In genomic region chr3:187744169-187745151, GRCh38 we compare ENCODE assay signal across 8 cellular contexts. TPM values are rescaled to one million over a fixed set of nuclear protein-coding genes. Genes with fewer than 3 reads are reported as not detected.
A peak's percentile ranks its signal among the peaks of the same experiment; 100 is the strongest.
DNase-seq lines count a peak whose midpoint lies in the region; ATAC-seq and TF ChIP-seq lines count a peak whose summit lies in the region.

No MANE protein-coding gene starts in this region.

- H2AFZ ChIP-seq in PC-9 (peak overlapping the region; percentile 69), neuronal stem cell (ENCODE audit: low read length) (peak overlapping the region; percentile 78)

- H3K27me3 Mint-ChIP-seq in activated naive CD4-positive, alpha-beta T cell treated with anti-CD3 and anti-CD28 coated beads, Interleukin-2, amount 50 U/mL, for 24 hours: no peaks in the 10 kb centered on the region

- no peaks in the 10 kb centered on the region for H3K9me3 ChIP-seq in PC-9 (ENCODE audit: insufficient read depth, low read depth)
- H3K9me3 ChIP-seq in neuronal stem cell (replicated peaks in 1 of 2; ENCODE audit: control insufficient read depth in 2 of 2, insufficient read depth in 1 of 2, low read depth in 1 of 2, low read length in 2 of 2): no peaks in the 10 kb centered on the region
- no peaks in the 10 kb centered on the region for H3K9me3 ChIP-seq in aorta (ENCODE audit: control insufficient read depth, low read length)

- H3K36me3 ChIP-seq in PC-9 (ENCODE audit: low read depth) (peaks cover 2% of the 10 kb centered on the region; the same call in 1 of the 2 replicates), neuronal stem cell (replicated peaks in 1 of 2; ENCODE audit: control insufficient read depth in 2 of 2, insufficient read depth in 2 of 2, low read length in 2 of 2) (no peaks in the 10 kb centered on the region), aorta (ENCODE audit: control insufficient read depth in 1 of 2, insufficient read depth in 2 of 2, low read length in 1 of 2) (no peaks in the 10 kb centered on the region)

- peak overlapping the region; percentile 83 for H3K23ac ChIP-seq in neuronal stem cell (ENCODE audit: low read depth, low read length, poor library complexity)

- intact Hi-C loops in PC-9 (cut with micrococcal nuclease; ENCODE audit: unreplicated experiment): loop anchor here (1.0 to 10.0 kb wide), 15 partner anchors 211 to 1648 kb away; no protein-coding TSS in a partner anchor
- intact Hi-C loops in aorta (cut with DNase I): loop anchor here (2.0 to 10.0 kb wide), 17 partner anchors 308 to 1208 kb away; partner anchors contain the start of gene LPP (in 2 of the 2)

- no peak overlapping the region for H4K91ac ChIP-seq in neuronal stem cell (ENCODE audit: low read depth, low read length, poor library complexity)

- peak overlapping the region; percentile 100 for H3K27ac Mint-ChIP-seq in activated naive CD4-positive, alpha-beta T cell treated with anti-CD3 and anti-CD28 coated beads, Interleukin-2, amount 50 U/mL, for 24 hours

- no peaks in the 10 kb centered on the region for H3K79me1 ChIP-seq in neuronal stem cell (ENCODE audit: low read depth, low read length)

- POLR2A ChIA-PET in PC-9 (lab: Charles Lee; ENCODE audit: unreplicated experiment): interaction anchor here (0.6 to 2.5 kb wide), 10 partner anchors 211 to 1377 kb away, joined by 3 to 37 read pairs (median 3); partner anchors contain the start of gene RPL39L

- peaks cover 76% of the 10 kb centered on the region for H3K79me2 ChIP-seq in PC-9 (ENCODE audit: low read depth)

- peak overlapping the region; percentile 86 for H3K18ac ChIP-seq in neuronal stem cell (ENCODE audit: low read length)

- H3K9ac ChIP-seq in neuronal stem cell (ENCODE audit: low read depth, low read length, poor library complexity): peak overlapping the region; percentile 90

- peaks cover 21% of the 10 kb centered on the region; the same call in 1 of the 2 replicates for H3F3A ChIP-seq in PC-9 (ENCODE audit: insufficient read depth, low read depth)

- H3K27me3 ChIP-seq in PC-9 (ENCODE audit: insufficient read depth, low read depth): no peaks in the 10 kb centered on the region
- peaks cover 0 to 3% (median 0%) of the 10 kb centered on the region in 3 experiments for H3K27me3 ChIP-seq in neuronal stem cell (ENCODE audit: control insufficient read depth in 3 of 3, insufficient read depth in 3 of 3, low read depth in 1 of 3, low read length in 3 of 3)
- H3K27me3 ChIP-seq in aorta (ENCODE audit: control insufficient read depth in 1 of 2, insufficient read depth in 2 of 2, low read length in 1 of 2): no peaks in the 10 kb centered on the region

- H2BK12ac ChIP-seq in neuronal stem cell (ENCODE audit: low read length): no peak overlapping the region

- DNase-seq in NCI-H524 (lab: John Stamatoyannopoulos, UW) (peak; percentile 50 to 67), NCI-H524 treated with DMSO at 0.1 percent for 48 hours (lab: John Stamatoyannopoulos, UW) (no peak), PC-9 (peak in 1 of 2 experiments; percentile 40), glomerular visceral epithelial cell (ENCODE audit: extremely low spot score) (peak; percentile 52), neuronal stem cell (ENCODE audit: low spot score) (no peak), aorta (peak; percentile 75 to 82), NCI-H128 (lab: John Stamatoyannopoulos, UW; ENCODE audit: unreplicated experiment) (no peak)

- no peak overlapping the region for H4K8ac ChIP-seq in neuronal stem cell (ENCODE audit: low read depth, low read length)

- H3K27ac ChIP-seq in PC-9 (peak overlapping the region; percentile 94), neuronal stem cell (replicated peaks; ENCODE audit: low read length) (peak overlapping the region; percentile 66), aorta (ENCODE audit: low read depth in 1 of 2, low read length in 2 of 2) (peak overlapping the region; percentile 99 to 100)

- H3K4me2 ChIP-seq in PC-9 (peak overlapping the region; percentile 99), neuronal stem cell (ENCODE audit: insufficient read depth, low read length, poor library complexity, severe bottlenecking) (peak overlapping the region; percentile 92)

- peaks cover 74% of the 10 kb centered on the region for H3K4me1 Mint-ChIP-seq in activated naive CD4-positive, alpha-beta T cell treated with anti-CD3 and anti-CD28 coated beads, Interleukin-2, amount 50 U/mL, for 24 hours

- H4K20me1 ChIP-seq in PC-9 (ENCODE audit: insufficient read depth): peaks cover 16% of the 10 kb centered on the region

- TF ChIP-seq CTCF in PC-9 (conservative IDR thresholded peaks at IDR 0.05): no peak

- peak overlapping the region; percentile 89 for H2BK15ac ChIP-seq in neuronal stem cell (ENCODE audit: low read length)

- H3K4me1 ChIP-seq in PC-9 (replicated peaks; ENCODE audit: insufficient read depth): peaks cover 49% of the 10 kb centered on the region
- H3K4me1 ChIP-seq in neuronal stem cell (ENCODE audit: control insufficient read depth in 2 of 2, insufficient read depth in 1 of 2, low read depth in 1 of 2, low read length in 2 of 2): peaks cover 16 to 22% of the 10 kb centered on the region in 2 donors
- peaks cover 0 to 6% of the 10 kb centered on the region in 2 donors for H3K4me1 ChIP-seq in aorta (ENCODE audit: control insufficient read depth in 1 of 2, insufficient read depth in 2 of 2, low read length in 2 of 2)

- peak overlapping the region; percentile 99 for H3K4me3 Mint-ChIP-seq in activated naive CD4-positive, alpha-beta T cell treated with anti-CD3 and anti-CD28 coated beads, Interleukin-2, amount 50 U/mL, for 24 hours

- H2BK120ac ChIP-seq in neuronal stem cell (ENCODE audit: low read depth, low read length): no peak overlapping the region

- H3K14ac ChIP-seq in neuronal stem cell (ENCODE audit: low read length): peak overlapping the region; percentile 23

- H3K36me3 Mint-ChIP-seq in activated naive CD4-positive, alpha-beta T cell treated with anti-CD3 and anti-CD28 coated beads, Interleukin-2, amount 50 U/mL, for 24 hours: no peaks in the 10 kb centered on the region

- CTCF ChIA-PET in PC-9 (lab: Charles Lee): interaction anchor here (0.6 to 1.4 kb wide), 8 partner anchors 293 to 1212 kb away, joined by 3 to 10 read pairs (median 4); partner anchors contain the start of gene LPP

- no peak overlapping the region for H2AK5ac ChIP-seq in neuronal stem cell (ENCODE audit: low read depth, low read length)

- TSS peak; percentile 89 for BruUV-seq in PC-9 (replicated peaks; lab: Mats Ljungman, UMichigan)

- peak; percentile 39 for ATAC-seq in aorta (ENCODE audit: low FRiP score)

- H3K4ac ChIP-seq in neuronal stem cell (ENCODE audit: low read length): no peak overlapping the region

- H3K4me3 ChIP-seq in PC-9: peak overlapping the region; percentile 88
- peak overlapping the region; percentile 85 to 91 for H3K4me3 ChIP-seq in neuronal stem cell (ENCODE audit: low read length in 2 of 2)
- peak overlapping the region; percentile 84 to 90 for H3K4me3 ChIP-seq in aorta (ENCODE audit: low read length in 2 of 2)

- H2BK5ac ChIP-seq in neuronal stem cell (ENCODE audit: low read length): peak overlapping the region; percentile 17

- H3K9me3 Mint-ChIP-seq in activated naive CD4-positive, alpha-beta T cell treated with anti-CD3 and anti-CD28 coated beads, Interleukin-2, amount 50 U/mL, for 24 hours: no peaks in the 10 kb centered on the region

- H3K9me2 ChIP-seq in PC-9 (ENCODE audit: insufficient read depth): no peaks in the 10 kb centered on the region

- WGBS in neuronal stem cell (ENCODE audit: extremely low coverage in 2 of 2, insufficient read length in 2 of 2, insufficient replicate concordance in 1 of 2), 2 donors: no CpG with 5 or more reads among the region's 55 CpGs
- 0 to 1% methylated on average over 54 to 55 of the region's 55 CpGs for WGBS in aorta, 2 donors

RNA-seq across cellular contexts. Expression of gene BCL6, which starts 0.8 kb away (rescaled TPM):
- total RNA-seq in PC-9 (2021) (37.1 and 42.2 TPM in 2 replicates), aorta (100 to 1,000 TPM; 136 to 154 TPM)
- 12.1 TPM for polyA plus RNA-seq in neuronal stem cell (2013, experiment 1 of 2)
- polyA plus RNA-seq in neuronal stem cell (2013, experiment 2 of 2): 12.1 TPM
- 10 to 100 TPM; 16.7 to 60.8 TPM for polyA plus RNA-seq in aorta

RNA-seq across cellular contexts. Expression of gene RTP2, which starts 42.1 kb away (rescaled TPM):
- total RNA-seq in PC-9 (2021) (not detected in 2 replicates), aorta (not detected)
- polyA plus RNA-seq in neuronal stem cell (2013, experiment 1 of 2): not detected
- not detected for polyA plus RNA-seq in neuronal stem cell (2013, experiment 2 of 2)
- polyA plus RNA-seq in aorta: not detected

Comparison
In these comparisons a context has a peak if more than half of its experiments do, and no peak if none do; other contexts are left out.
1. DNase-seq: peak in NCI-H524 (2 of 2), glomerular visceral epithelial cell (single experiment) and aorta (2 of 2); none in NCI-H524 treated with DMSO at 0.1 percent for 48 hours (single experiment), neuronal stem cell (single experiment) and NCI-H128 (single experiment).
2. Peak in every context shown above with its lines, with median percentiles within 50 percentile points of each other: H3K27ac ChIP-seq and H3K4me3 ChIP-seq.